ENCODE assay signal across 19 cellular contexts in the genomic region with DNA sequence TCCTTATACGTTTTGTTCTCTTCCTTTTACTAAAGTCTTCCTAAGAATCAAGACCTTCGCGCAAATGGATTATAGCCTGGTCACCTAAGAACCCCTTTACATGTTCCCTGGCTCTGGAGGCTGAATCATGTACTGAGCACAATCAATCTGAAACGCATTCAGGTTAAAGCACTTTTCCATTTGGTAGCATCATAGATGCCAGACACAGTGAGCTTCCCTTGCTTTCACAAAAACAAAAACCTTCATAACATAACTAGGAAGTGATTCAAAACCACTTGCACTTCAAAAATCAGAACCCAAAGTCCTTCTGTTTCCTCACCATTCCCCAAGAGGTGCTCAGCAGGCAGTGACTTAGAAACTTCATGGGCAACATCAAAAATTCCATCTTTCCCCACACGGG.
DNase-seq lines count a peak whose midpoint lies in the region; ATAC-seq and TF ChIP-seq lines count a peak whose summit lies in the region.
"Had no signal": no experiment of that assay in that cellular context is flagged by ENCODE, and none has a peak within 500 bp of the region (broad histone marks: within the 10 kb centered on the region; RNA-seq: fewer than 3 reads in every experiment).

No MANE protein-coding gene starts in this region.

- intact Hi-C loops in activated CD4-positive, alpha-beta T cell treated with anti-CD3 and anti-CD28 coated beads, Interleukin-2, amount 10 ng/mL, durations not matched to agents 24 days and 14 days (cut with micrococcal nuclease), result no loop called here

- peaks cover 0 to 19% (median 0%) of the 10 kb centered on the region in 11 experiments; a peak in 5 of 22 replicates for H4K20me1 ChIP-seq in BLaER1 treated with 17β-estradiol and CSF1 and Interleukin-3, amounts not matched to agents 10 nM and 100 nM
- H4K20me1 ChIP-seq in neural progenitor cell (ENCODE audit: low read depth), result no peaks in the 10 kb centered on the region

- DNase-seq in activated CD4-positive, alpha-beta T cell treated with anti-CD3 and anti-CD28 coated beads, Interleukin-2, amount 10 ng/mL, durations not matched to agents 24 days and 14 days, result no peak
- no peak for DNase-seq in activated CD4-positive, alpha-beta T cell treated with anti-CD3 and anti-CD28 coated beads, Interleukin-2, amount 50 U/mL, for 1 hour
- no peak for DNase-seq in central memory CD8-positive, alpha-beta T cell (ENCODE audit: low spot score in 2 of 2)
- no peak for DNase-seq in neural progenitor cell (ENCODE audit: low spot score)
- no peak for DNase-seq in anterior cingulate cortex (lab: John Stamatoyannopoulos, UW)
- DNase-seq in UCSD-AML1 (lab: John Stamatoyannopoulos, UW; ENCODE audit: unreplicated experiment), result no peak
- DNase-seq: Calu3; CD8-positive, alpha-beta T cell; GOT3; NCI-H1105; NCI-H1694 treated with DMSO at 0.1 percent for 48 hours; NCI-H510A; NCI-H748 treated with DMSO at 0.1 percent for 48 hours; NK-92 treated with Interleukin-12 subunit alpha and Interleukin-12 subunit beta, amount 100 ng/mL, for 24 hours had no signal

- peaks cover 24% of the 10 kb centered on the region for H3K4me1 Mint-ChIP-seq in activated CD4-positive, alpha-beta T cell treated with anti-CD3 and anti-CD28 coated beads, Interleukin-2, amount 10 ng/mL, durations not matched to agents 24 days and 14 days
- no peaks in the 10 kb centered on the region for H3K4me1 Mint-ChIP-seq in central memory CD8-positive, alpha-beta T cell
- H3K4me1 Mint-ChIP-seq in neural progenitor cell, result peaks cover 16% of the 10 kb centered on the region

- H3K9me3 ChIP-seq in BLaER1 treated with 17β-estradiol and CSF1 and Interleukin-3, amounts not matched to agents 10 nM and 100 nM (replicated peaks in 1 of 11), result no peaks in the 10 kb centered on the region
- H3K9me3 ChIP-seq in neural progenitor cell (ENCODE audit: low read depth), result no peaks in the 10 kb centered on the region

- H3K4me2 ChIP-seq in BLaER1 treated with 17β-estradiol and CSF1 and Interleukin-3, amounts not matched to agents 10 nM and 100 nM, result peak overlapping the region; percentile 23 to 80 (median 71); a peak in 21 of 22 replicates
- H3K4me2 ChIP-seq in neural progenitor cell, result peak overlapping the region; percentile 48

- H3K36me3 Mint-ChIP-seq in activated CD4-positive, alpha-beta T cell treated with anti-CD3 and anti-CD28 coated beads, Interleukin-2, amount 10 ng/mL, durations not matched to agents 24 days and 14 days (ENCODE audit: low read depth), result peaks cover 32% of the 10 kb centered on the region
- peaks cover 6% of the 10 kb centered on the region for H3K36me3 Mint-ChIP-seq in central memory CD8-positive, alpha-beta T cell (ENCODE audit: insufficient read depth)
- H3K36me3 Mint-ChIP-seq in neural progenitor cell, result no peaks in the 10 kb centered on the region

- H3K9me3 Mint-ChIP-seq in activated CD4-positive, alpha-beta T cell treated with anti-CD3 and anti-CD28 coated beads, Interleukin-2, amount 10 ng/mL, durations not matched to agents 24 days and 14 days, result no peaks in the 10 kb centered on the region
- no peaks in the 10 kb centered on the region for H3K9me3 Mint-ChIP-seq in central memory CD8-positive, alpha-beta T cell
- no peaks in the 10 kb centered on the region for H3K9me3 Mint-ChIP-seq in neural progenitor cell
- H3K9me3 Mint-ChIP-seq: CD8-positive, alpha-beta T cell had no signal

- H3K9ac ChIP-seq in BLaER1 treated with 17β-estradiol and CSF1 and Interleukin-3, amounts not matched to agents 10 nM and 100 nM, result peak overlapping the region in 3 of 11 experiments; percentile 4 to 39 (median 25); a peak in 1 of 22 replicates
- no peak overlapping the region for H3K9ac ChIP-seq in neural progenitor cell

- peaks cover 27 to 67% (median 49%) of the 10 kb centered on the region in 10 experiments for H3K4me1 ChIP-seq in BLaER1 treated with 17β-estradiol and CSF1 and Interleukin-3, amounts not matched to agents 10 nM and 100 nM
- peaks cover 28% of the 10 kb centered on the region for H3K4me1 ChIP-seq in neural progenitor cell

- H3K27ac ChIP-seq in BLaER1 treated with 17β-estradiol and CSF1 and Interleukin-3, amounts not matched to agents 10 nM and 100 nM, result peak overlapping the region in 5 of 11 experiments; percentile 20 to 61 (median 31); a peak in 6 of 22 replicates
- H3K27ac ChIP-seq in neural progenitor cell, result no peak overlapping the region

- no peak overlapping the region for H3K4me3 ChIP-seq in BLaER1 treated with 17β-estradiol and CSF1 and Interleukin-3, amounts not matched to agents 10 nM and 100 nM
- no peak overlapping the region for H3K4me3 ChIP-seq in neural progenitor cell
- H3K4me3 ChIP-seq: K562 had no signal

- peak overlapping the region; percentile 2 for H3K27ac Mint-ChIP-seq in activated CD4-positive, alpha-beta T cell treated with anti-CD3 and anti-CD28 coated beads, Interleukin-2, amount 10 ng/mL, durations not matched to agents 24 days and 14 days
- peak overlapping the region; percentile 19 for H3K27ac Mint-ChIP-seq in central memory CD8-positive, alpha-beta T cell (ENCODE audit: low read depth)
- H3K27ac Mint-ChIP-seq in neural progenitor cell, result no peak overlapping the region
- H3K27ac Mint-ChIP-seq: CD8-positive, alpha-beta T cell had no signal

- peaks cover 6% of the 10 kb centered on the region for H3F3A ChIP-seq in neural progenitor cell (ENCODE audit: low read depth)

- no peaks in the 10 kb centered on the region for H3K27me3 ChIP-seq in BLaER1 treated with 17β-estradiol and CSF1 and Interleukin-3, amounts not matched to agents 10 nM and 100 nM
- no peaks in the 10 kb centered on the region for H3K27me3 ChIP-seq in neural progenitor cell

- peaks cover 4 to 93% (median 73%) of the 10 kb centered on the region in 11 experiments; a peak in 21 of 22 replicates for H3K36me3 ChIP-seq in BLaER1 treated with 17β-estradiol and CSF1 and Interleukin-3, amounts not matched to agents 10 nM and 100 nM
- no peaks in the 10 kb centered on the region for H3K36me3 ChIP-seq in neural progenitor cell

- H3K27me3 Mint-ChIP-seq in activated CD4-positive, alpha-beta T cell treated with anti-CD3 and anti-CD28 coated beads, Interleukin-2, amount 10 ng/mL, durations not matched to agents 24 days and 14 days, result no peaks in the 10 kb centered on the region
- H3K27me3 Mint-ChIP-seq in central memory CD8-positive, alpha-beta T cell, result no peaks in the 10 kb centered on the region
- H3K27me3 Mint-ChIP-seq in neural progenitor cell (ENCODE audit: insufficient read depth, low read depth), result peaks cover 5% of the 10 kb centered on the region

- no peak overlapping the region for H3K4me3 Mint-ChIP-seq in activated CD4-positive, alpha-beta T cell treated with anti-CD3 and anti-CD28 coated beads, Interleukin-2, amount 10 ng/mL, durations not matched to agents 24 days and 14 days
- H3K4me3 Mint-ChIP-seq in central memory CD8-positive, alpha-beta T cell, result no peak overlapping the region
- H3K4me3 Mint-ChIP-seq in neural progenitor cell, result no peak overlapping the region
- H3K4me3 Mint-ChIP-seq: CD8-positive, alpha-beta T cell had no signal

- TF ChIP-seq CTCF in neural progenitor cell (IDR thresholded peaks at IDR 0.05), result no peak

- no peaks in the 10 kb centered on the region for H3K79me2 ChIP-seq in neural progenitor cell (ENCODE audit: low read depth)

- no peak overlapping the region for H2AFZ ChIP-seq in neural progenitor cell (replicated peaks)

- no peak for ATAC-seq in central memory CD8-positive, alpha-beta T cell (replicated peaks; ENCODE audit: extremely low read depth, poor library complexity, severe bottlenecking)
- ATAC-seq in GM18498 (IDR thresholded peaks at IDR 0.05; ENCODE audit: unreplicated experiment), result no peak
- ATAC-seq: CD8-positive, alpha-beta T cell; HCT116; K562; Right ventricle myocardium inferior had no signal
